In genomic region chrX:69177511-69178162, GRCh38 we compare ENCODE assay signal across 13 cellular contexts. TPM values are rescaled to one million over a fixed set of nuclear protein-coding genes. Genes with fewer than 3 reads are reported as not detected.
DNase-seq lines count a peak whose midpoint lies in the region; ATAC-seq and TF ChIP-seq lines count a peak whose summit lies in the region.
"Had no signal": no experiment of that assay in that cellular context is flagged by ENCODE, and none has a peak within 500 bp of the region (broad histone marks: within the 10 kb centered on the region; RNA-seq: fewer than 3 reads in every experiment).

No MANE protein-coding gene starts in this region.

- CTCF ChIA-PET in Panc1 (lab: Charles Lee): no interaction called here

- no peaks in the 10 kb centered on the region for H3K79me2 ChIP-seq in neural cell (replicated peaks; ENCODE audit: insufficient read depth, low read length)

- BruUV-seq in Panc1 (replicated peaks; lab: Mats Ljungman, UMichigan): no TSS peak

- H3K9me2 ChIP-seq in neural cell (ENCODE audit: insufficient read depth, low read length): no peaks in the 10 kb centered on the region

- ATAC-seq in Panc1: 0 out of 2 replicates have a peak, but pooled peaks have one; percentile 26
- ATAC-seq in HG02938 (IDR thresholded peaks at IDR 0.05; ENCODE audit: unreplicated experiment): no peak
- ATAC-seq: HCT116 had no signal

- TF ChIP-seq CTCF in Panc1 (IDR thresholded peaks at IDR 0.05) (no peak), coronary artery (IDR thresholded peaks at IDR 0.05) (no peak), neural cell (IDR thresholded peaks at IDR 0.05; ENCODE audit: poor library complexity, severe bottlenecking) (no peak), vagina (IDR thresholded peaks at IDR 0.05) (no peak)

- POLR2A ChIA-PET in Panc1 (lab: Charles Lee): no interaction called here

- H3K36me3 ChIP-seq in Panc1 (ENCODE audit: control insufficient read depth, insufficient read depth, low read length) (no peaks in the 10 kb centered on the region), neural cell (ENCODE audit: insufficient read depth, low read length) (no peaks in the 10 kb centered on the region), vagina (no peaks in the 10 kb centered on the region)

- H3K4me1 ChIP-seq in Panc1 (ENCODE audit: control insufficient read depth, insufficient read depth, low read length) (no peaks in the 10 kb centered on the region), vagina (no peaks in the 10 kb centered on the region)

- DNase-seq in Panc1 (ENCODE audit: low read depth, low spot score) (no peak), coronary artery (ENCODE audit: low spot score) (peak; percentile 55), vagina (ENCODE audit: extremely low spot score in 2 of 2) (peak; percentile 60 to 82), foreskin melanocyte (no peak)
- no peak for DNase-seq in activated naive CD4-positive, alpha-beta T cell treated with anti-CD3 and anti-CD28 coated beads, Interleukin-2, amount 50 U/mL, for 16 hours
- DNase-seq: C1 segment of cervical spinal cord; Calu3; CD4-positive, alpha-beta T cell; DMS 273 treated with DMSO at 0.1 percent for 48 hours; GM23248 had no signal

- no peak overlapping the region for H3K4me2 ChIP-seq in neural cell (ENCODE audit: low read length)

- TF ChIP-seq POLR2A in vagina (IDR thresholded peaks at IDR 0.05): no peak

- no peak overlapping the region for H2AFZ ChIP-seq in neural cell (ENCODE audit: low read depth, low read length)
- H2AFZ ChIP-seq: GM23248 had no signal

- H3K4me3 ChIP-seq in Panc1 (ENCODE audit: low read depth in 2 of 2, low read length in 2 of 2): no peak overlapping the region
- no peak overlapping the region for H3K4me3 ChIP-seq in coronary artery
- H3K4me3 ChIP-seq in neural cell (ENCODE audit: low read length): no peak overlapping the region
- no peak overlapping the region for H3K4me3 ChIP-seq in vagina
- H3K4me3 ChIP-seq: GM23248 had no signal

- no peaks in the 10 kb centered on the region for H3K9me3 ChIP-seq in Panc1 (ENCODE audit: control insufficient read depth, insufficient read depth, low read depth, low read length)
- no peaks in the 10 kb centered on the region for H3K9me3 ChIP-seq in neural cell (ENCODE audit: low read length)
- no peaks in the 10 kb centered on the region for H3K9me3 ChIP-seq in vagina

- in situ Hi-C loops in Panc1 (cut with HindIII; ENCODE audit: low pct_unique_long_range_greater_than_20kb, low sequenced_read_pairs): no loop called here

- no peaks in the 10 kb centered on the region for H3F3A ChIP-seq in neural cell (ENCODE audit: insufficient read depth, low read length, poor library complexity, severe bottlenecking)

- H3K27ac ChIP-seq in Panc1 (ENCODE audit: low read length) (no peak overlapping the region), coronary artery (no peak overlapping the region), neural cell (ENCODE audit: low read length) (peak overlapping the region; percentile 93), vagina (no peak overlapping the region)
- H3K27ac ChIP-seq: GM23248 had no signal

- intact Hi-C loops in Panc1 (cut with micrococcal nuclease; ENCODE audit: unreplicated experiment): no loop called here
- intact Hi-C loops in vagina (cut with DNase I): no loop called here

- no peak overlapping the region for H3K9ac ChIP-seq in neural cell (ENCODE audit: low read length)
- H3K9ac ChIP-seq: GM23248 had no signal

- TF ChIP-seq EP300 in neural cell (conservative IDR thresholded peaks at IDR 0.05; ENCODE audit: poor library complexity, severe bottlenecking): no peak

- TF ChIP-seq RAD21 in neural cell (conservative IDR thresholded peaks at IDR 0.05): no peak

- H4K20me1 ChIP-seq in neural cell (ENCODE audit: insufficient read depth): no peaks in the 10 kb centered on the region

- H3K27me3 ChIP-seq in Panc1 (ENCODE audit: control insufficient read depth, insufficient read depth, low read length) (no peaks in the 10 kb centered on the region), neural cell (ENCODE audit: insufficient read depth, low read depth, low read length) (no peaks in the 10 kb centered on the region), vagina (no peaks in the 10 kb centered on the region)

TF ChIP-seq in neural cell, 6 proteins besides CTCF, POLR2A, EP300 and RAD21:
- TF ChIP-seq TAF1 (IDR thresholded peaks at IDR 0.05; ENCODE audit: low read depth): no peak
- TF ChIP-seq REST (IDR thresholded peaks at IDR 0.05; ENCODE audit: borderline replicate concordance): no peak
- no peak for TF ChIP-seq SMC3 (conservative IDR thresholded peaks at IDR 0.05; ENCODE audit: poor library complexity)
- no peak for TF ChIP-seq POLR2AphosphoS5 (IDR thresholded peaks at IDR 0.05)
- TF ChIP-seq EZH2 (IDR thresholded peaks at IDR 0.05; ENCODE audit: borderline replicate concordance, insufficient read depth, low read length, poor library complexity, severe bottlenecking): no peak
- no peak for TF ChIP-seq MXI1 (conservative IDR thresholded peaks at IDR 0.05; ENCODE audit: poor library complexity, severe bottlenecking)

RNA-seq across cellular contexts. Expression of gene PJA1, which starts 12.4 kb away (rescaled TPM):
- total RNA-seq in Panc1 (2021; ENCODE audit: unreplicated experiment): 11.8 TPM
- 12.2 TPM for polyA plus RNA-seq in Panc1 (2012; ENCODE audit: insufficient read length)
- 214 and 225 TPM in 2 replicates for polyA plus RNA-seq in neural cell
- polyA minus RNA-seq in neural cell: 207 and 208 TPM in 2 replicates
- total RNA-seq in vagina: 13.0 TPM

Comparison
In these comparisons a context has a peak if more than half of its experiments do, and no peak if none do; other contexts are left out.
1. DNase-seq: peak in coronary artery (single experiment) and vagina (2 of 2); none in Panc1 (single experiment), activated naive CD4-positive, alpha-beta T cell treated with anti-CD3 and anti-CD28 coated beads, Interleukin-2, amount 50 U/mL, for 16 hours (single experiment) and foreskin melanocyte (single experiment).